In genomic region chr5:179225387-179225786, GRCh38 we compare ENCODE assay signal across 25 cellular contexts.
"Had no signal": no experiment of that assay in that cellular context is flagged by ENCODE, and none has a peak within 500 bp of the region (broad histone marks: within the 10 kb centered on the region; RNA-seq: fewer than 3 reads in every experiment).

No MANE protein-coding gene starts in this region.

- H3K27me3 Mint-ChIP-seq: activated CD4-positive, alpha-beta T cell treated with anti-CD3 and anti-CD28 coated beads for 36 hours; activated naive CD4-positive, alpha-beta T cell treated with anti-CD3 and anti-CD28 coated beads, Interleukin-2, amount 10 ng/mL, durations not matched to agents 7 days and 5 days; activated T-cell treated with anti-CD3 and anti-CD28 coated beads, Interleukin-2, amount 50 U/mL, for 24 hours; natural killer cell treated with Interleukin-12 subunit alpha and Interleukin-12 subunit beta and Interleukin-15 and Interleukin-18, amount 100 ng/mL, for 72 hours had no signal

- H3K27ac Mint-ChIP-seq: activated CD4-positive, alpha-beta T cell treated with anti-CD3 and anti-CD28 coated beads for 36 hours; activated naive CD4-positive, alpha-beta T cell treated with anti-CD3 and anti-CD28 coated beads, Interleukin-2, amount 10 ng/mL, durations not matched to agents 7 days and 5 days; activated naive CD8-positive, alpha-beta T cell treated with anti-CD3 and anti-CD28 coated beads, Interleukin-2, amount 50 U/mL, for 24 hours; activated T-cell treated with anti-CD3 and anti-CD28 coated beads, Interleukin-2, amount 50 U/mL, for 24 hours; activated T-helper 2 cell treated with anti-CD3 and anti-CD28 coated beads, Interferon-gamma antibody, Interleukin-2, Interleukin-4, amounts not matched to agents 10 μg/mL and 5 μg/mL and 100 μg/mL, durations not matched to agents 14 hours and 24 hours and 36 hours; brain; immature natural killer cell; mesothelial cell of epicardium; natural killer cell treated with Interleukin-12 subunit alpha and Interleukin-12 subunit beta and Interleukin-15 and Interleukin-18, amount 100 ng/mL, for 72 hours; stimulated activated memory B cell treated with anti-CD40 and anti-IgM and Interleukin-4, amounts not matched to agents 10 μg/mL and 1 μg/mL and 100 μg/mL, for 72 hours had no signal

- H3K36me3 ChIP-seq: colonic mucosa, esophagus muscularis mucosa, heart right ventricle, prostate gland, right atrium auricular region, thoracic aorta had no signal

- ATAC-seq: activated CD4-positive, alpha-beta T cell treated with anti-CD3 and anti-CD28 coated beads for 36 hours; activated naive CD8-positive, alpha-beta T cell treated with anti-CD3 and anti-CD28 coated beads, Interleukin-2, amount 50 U/mL, for 24 hours; heart right ventricle; natural killer cell treated with Interleukin-12 subunit alpha and Interleukin-12 subunit beta and Interleukin-15 and Interleukin-18, amount 100 ng/mL, for 72 hours; stimulated activated memory B cell treated with anti-CD40 and anti-IgM and Interleukin-4, amounts not matched to agents 10 μg/mL and 1 μg/mL and 100 μg/mL, for 72 hours had no signal

- H3K4me3 ChIP-seq: colonic mucosa, esophagus muscularis mucosa, heart right ventricle, lung, prostate gland, right atrium auricular region, thoracic aorta had no signal

- H3K4me1 Mint-ChIP-seq: activated CD4-positive, alpha-beta T cell treated with anti-CD3 and anti-CD28 coated beads for 36 hours; activated naive CD4-positive, alpha-beta T cell treated with anti-CD3 and anti-CD28 coated beads, Interleukin-2, amount 10 ng/mL, durations not matched to agents 7 days and 5 days; activated naive CD8-positive, alpha-beta T cell treated with anti-CD3 and anti-CD28 coated beads, Interleukin-2, amount 50 U/mL, for 24 hours; immature natural killer cell; stimulated activated memory B cell treated with anti-CD40 and anti-IgM and Interleukin-4, amounts not matched to agents 10 μg/mL and 1 μg/mL and 100 μg/mL, for 72 hours had no signal

- H3K9me3 ChIP-seq: colonic mucosa, esophagus muscularis mucosa, prostate gland, thoracic aorta had no signal

- H3K4me3 Mint-ChIP-seq: activated CD4-positive, alpha-beta T cell treated with anti-CD3 and anti-CD28 coated beads for 36 hours; activated naive CD4-positive, alpha-beta T cell treated with anti-CD3 and anti-CD28 coated beads, Interleukin-2, amount 10 ng/mL, durations not matched to agents 7 days and 5 days; activated naive CD8-positive, alpha-beta T cell treated with anti-CD3 and anti-CD28 coated beads, Interleukin-2, amount 50 U/mL, for 24 hours; activated T-cell treated with anti-CD3 and anti-CD28 coated beads, Interleukin-2, amount 50 U/mL, for 24 hours; brain; immature natural killer cell; mesothelial cell of epicardium; natural killer cell treated with Interleukin-12 subunit alpha and Interleukin-12 subunit beta and Interleukin-15 and Interleukin-18, amount 100 ng/mL, for 72 hours; stimulated activated memory B cell treated with anti-CD40 and anti-IgM and Interleukin-4, amounts not matched to agents 10 μg/mL and 1 μg/mL and 100 μg/mL, for 72 hours had no signal

- H3K9me3 Mint-ChIP-seq: activated naive CD8-positive, alpha-beta T cell treated with anti-CD3 and anti-CD28 coated beads, Interleukin-2, amount 50 U/mL, for 24 hours had no signal

- H3K4me1 ChIP-seq: colonic mucosa, heart right ventricle, prostate gland had no signal

- H3K27me3 ChIP-seq: colonic mucosa, esophagus muscularis mucosa, right atrium auricular region had no signal

- H3K27ac ChIP-seq: colonic mucosa, esophagus muscularis mucosa, heart right ventricle, prostate gland, right atrium auricular region, thoracic aorta had no signal

- DNase-seq: activated CD4-positive, alpha-beta T cell treated with anti-CD3 and anti-CD28 coated beads for 36 hours; activated CD4-positive, alpha-beta T cell treated with anti-CD3 and anti-CD28 coated beads, Interleukin-2, amount 50 U/mL, for 48 hours; activated naive CD8-positive, alpha-beta T cell treated with anti-CD3 and anti-CD28 coated beads, Interleukin-2, amount 50 U/mL, for 24 hours; anterior cingulate cortex; central memory CD4-positive, alpha-beta T cell; colonic mucosa; heart right ventricle; immature natural killer cell; nucleus accumbens; small intestine; stimulated activated CD4-positive, alpha-beta T cell treated with anti-CD3 and anti-CD28 coated beads, Interleukin-4, amount 100 ng/mL, for 24 hours; SW 1271; T-helper 2 cell had no signal

- H3K36me3 Mint-ChIP-seq: activated naive CD4-positive, alpha-beta T cell treated with anti-CD3 and anti-CD28 coated beads, Interleukin-2, amount 10 ng/mL, durations not matched to agents 7 days and 5 days; immature natural killer cell; natural killer cell treated with Interleukin-12 subunit alpha and Interleukin-12 subunit beta and Interleukin-15 and Interleukin-18, amount 100 ng/mL, for 72 hours; stimulated activated memory B cell treated with anti-CD40 and anti-IgM and Interleukin-4, amounts not matched to agents 10 μg/mL and 1 μg/mL and 100 μg/mL, for 72 hours had no signal
